1 cellular context compared by ENCODE assay signal in genomic region chr6:140281236-140281635, GRCh38.
TF ChIP-seq lines count a peak whose summit lies in the region.

No MANE protein-coding gene starts in this region.

TF ChIP-seq in HepG2, 621 proteins besides CTCF, POLR2A, EP300 and RAD21 (continued from another document):
- TF ChIP-seq ZNF142 (CRISPR knock-in tag; IDR thresholded peaks at IDR 0.05) (no peak), ZNF350 (CRISPR knock-in tag; IDR thresholded peaks at IDR 0.05; ENCODE audit: borderline replicate concordance, low read depth) (no peak), NFYC (CRISPR knock-in tag; IDR thresholded peaks at IDR 0.05) (no peak), ZNF614 (CRISPR knock-in tag; IDR thresholded peaks at IDR 0.05; ENCODE audit: borderline replicate concordance) (no peak), NFE2L1 (CRISPR knock-in tag; IDR thresholded peaks at IDR 0.05; ENCODE audit: borderline replicate concordance) (no peak), ZSCAN25 (CRISPR knock-in tag; IDR thresholded peaks at IDR 0.05) (no peak), SALL2 (CRISPR knock-in tag; IDR thresholded peaks at IDR 0.05) (no peak), RNF2 (conservative IDR thresholded peaks at IDR 0.05; ENCODE audit: low read depth) (no peak)
